Comparison of ENCODE assay signal across 18 cellular contexts in the genomic region with DNA sequence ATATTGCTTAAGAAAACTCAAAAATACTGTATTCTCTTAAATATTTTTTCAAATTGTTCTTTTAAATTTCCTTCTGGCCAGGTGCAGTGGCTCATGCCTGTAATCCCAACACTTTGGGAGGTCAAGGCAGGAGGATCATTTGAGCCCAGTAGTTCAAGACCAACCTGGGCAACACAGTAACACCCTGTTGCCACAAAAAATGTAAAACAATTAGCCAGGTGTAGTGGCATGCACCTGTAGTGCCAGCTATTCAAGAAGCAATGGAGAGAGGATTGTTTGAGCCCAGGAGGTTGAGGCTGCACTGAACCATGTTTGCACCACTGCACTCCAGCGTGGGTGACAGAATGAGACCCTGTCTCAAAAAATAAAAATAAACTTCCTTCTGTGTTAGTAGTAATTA.
"Had no signal": no experiment of that assay in that cellular context is flagged by ENCODE, and none has a peak within 500 bp of the region (broad histone marks: within the 10 kb centered on the region; RNA-seq: fewer than 3 reads in every experiment).

No MANE protein-coding gene starts in this region.

- H3K27ac Mint-ChIP-seq: activated CD4-positive, alpha-beta T cell treated with anti-CD3 and anti-CD28 coated beads for 36 hours; activated CD8-positive, alpha-beta T cell treated with anti-CD3 and anti-CD28 coated beads for 36 hours; activated T-cell treated with anti-CD3 and anti-CD28 coated beads, Interleukin-2, amount 50 U/mL, for 72 hours; progenitor cell of endocrine pancreas; T-helper 2 cell treated with Interferon-gamma antibody and Interleukin-4, amounts not matched to agents 5 μg/mL and 100 μg/mL, for 36 hours had no signal

- H3K9me3 Mint-ChIP-seq: activated CD8-positive, alpha-beta T cell treated with anti-CD3 and anti-CD28 coated beads for 36 hours; activated T-cell treated with anti-CD3 and anti-CD28 coated beads, Interleukin-2, amount 50 U/mL, for 72 hours; natural killer cell; T-helper 2 cell treated with Interferon-gamma antibody and Interleukin-4, amounts not matched to agents 5 μg/mL and 100 μg/mL, for 36 hours had no signal

- H3K36me3 Mint-ChIP-seq: natural killer cell had no signal

- H3K9me3 ChIP-seq: esophagus squamous epithelium, mucosa of descending colon had no signal

- H3K27me3 Mint-ChIP-seq: activated CD4-positive, alpha-beta T cell treated with anti-CD3 and anti-CD28 coated beads for 36 hours; activated CD8-positive, alpha-beta T cell treated with anti-CD3 and anti-CD28 coated beads for 36 hours; progenitor cell of endocrine pancreas had no signal

- H3K4me3 Mint-ChIP-seq: activated CD4-positive, alpha-beta T cell treated with anti-CD3 and anti-CD28 coated beads for 36 hours; activated CD8-positive, alpha-beta T cell treated with anti-CD3 and anti-CD28 coated beads for 36 hours; activated T-cell treated with anti-CD3 and anti-CD28 coated beads, Interleukin-2, amount 50 U/mL, for 72 hours; natural killer cell; T-helper 2 cell treated with Interferon-gamma antibody and Interleukin-4, amounts not matched to agents 5 μg/mL and 100 μg/mL, for 36 hours had no signal

- ATAC-seq: activated CD4-positive, alpha-beta T cell treated with anti-CD3 and anti-CD28 coated beads for 36 hours; activated CD8-positive, alpha-beta T cell treated with anti-CD3 and anti-CD28 coated beads for 36 hours; activated T-cell treated with anti-CD3 and anti-CD28 coated beads, Interleukin-2, amount 50 U/mL, for 72 hours; left lobe of liver; right cardiac atrium had no signal

- H3K27ac ChIP-seq: cardiac muscle cell, esophagus squamous epithelium had no signal

- H3K4me3 ChIP-seq: cardiac muscle cell, esophagus squamous epithelium, mucosa of descending colon had no signal

- H3K36me3 ChIP-seq: cardiac muscle cell had no signal

- H3K27me3 ChIP-seq: cardiac muscle cell, esophagus squamous epithelium had no signal

- DNase-seq: activated CD4-positive, alpha-beta T cell treated with anti-CD3 and anti-CD28 coated beads for 36 hours; activated CD8-positive, alpha-beta memory T cell treated with anti-CD3 and anti-CD28 coated beads, Interleukin-2, amount 50 U/mL, for 4 hours; activated CD8-positive, alpha-beta T cell treated with anti-CD3 and anti-CD28 coated beads for 36 hours; activated T-cell treated with anti-CD3 and anti-CD28 coated beads, Interleukin-2, amount 50 U/mL, for 72 hours; esophagus squamous epithelium; foreskin fibroblast; glutamatergic neuron; islet precursor cell; mammary epithelial cell; mucosa of descending colon; natural killer cell; right cardiac atrium; small intestine; trophoblast cell had no signal
